In the genomic region with DNA sequence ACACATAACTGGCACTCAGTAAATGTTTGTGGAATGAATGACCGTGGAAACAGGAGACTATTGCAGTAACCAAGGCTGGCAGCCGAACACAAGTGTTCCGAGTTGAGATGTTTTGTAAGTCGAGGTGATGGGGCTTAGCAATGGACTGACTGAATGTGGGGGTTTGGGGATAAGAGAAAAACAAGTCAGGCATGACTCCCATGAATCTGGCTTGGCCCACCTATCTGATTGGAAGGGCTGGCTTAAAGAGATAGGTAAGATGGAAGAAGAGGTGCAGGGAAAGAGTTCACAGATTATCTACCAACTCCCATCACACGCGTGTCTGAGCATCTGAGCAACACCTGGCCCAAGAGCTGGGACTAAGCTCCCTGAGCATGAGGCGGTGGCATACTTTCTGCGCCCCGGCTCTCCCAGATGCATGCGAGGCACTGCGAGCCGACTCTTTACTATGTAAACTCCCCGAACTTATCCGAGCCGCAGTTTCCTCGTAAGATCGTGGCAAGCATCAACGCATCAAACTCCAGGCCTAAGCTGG, we compare ENCODE assay signal across 7 cellular contexts. TPM values are rescaled to one million over a fixed set of nuclear protein-coding genes. Genes with fewer than 3 reads are reported as not detected.
DNase-seq lines count a peak whose midpoint lies in the region; ATAC-seq and TF ChIP-seq lines count a peak whose summit lies in the region.

No MANE protein-coding gene starts in this region.

- DNase-seq in activated B cell treated with CpG ODN at 0.5 μM for 24 hours (no peak), hepatocyte (ENCODE audit: low spot score) (no peak), SW480 (ENCODE audit: low spot score) (no peak)
- no peak for DNase-seq in stimulated activated naive B cell treated with anti-CD40 and anti-IgM and Interleukin-4, amounts not matched to agents 10 μg/mL and 1 μg/mL and 100 μg/mL, for 72 hours

- no peaks in the 10 kb centered on the region for H3K9me2 ChIP-seq in hepatocyte (replicated peaks; ENCODE audit: insufficient read depth)

- H3K9me3 ChIP-seq in HEK293 (ENCODE audit: control insufficient read depth, insufficient read depth, low read depth, low read length) (no peaks in the 10 kb centered on the region), hepatocyte (ENCODE audit: low read depth) (no peaks in the 10 kb centered on the region)

- CTCF ChIA-PET in HEK293 (lab: Yijun Ruan, JAX) (interaction anchor here (1.0 to 2.3 kb wide), 7 partner anchors 9 to 83 kb away, joined by 3 to 15 read pairs (median 8); partner anchors contain the start of gene POLDIP2), activated B cell treated with CpG ODN at 0.5 μM for 24 hours (lab: Charles Lee) (interaction anchor here (1.4 to 1.5 kb wide), 2 partner anchors 82 to 529 kb away, joined by 5 to 8 read pairs; no protein-coding TSS in a partner anchor)

- no peaks in the 10 kb centered on the region for H3K27me3 Mint-ChIP-seq in activated B cell treated with CpG ODN at 0.5 μM for 24 hours
- H3K27me3 Mint-ChIP-seq in stimulated activated naive B cell treated with anti-CD40 and anti-IgM and Interleukin-4, amounts not matched to agents 10 μg/mL and 1 μg/mL and 100 μg/mL, for 72 hours, result no peaks in the 10 kb centered on the region

- peaks cover 63% of the 10 kb centered on the region for H3K79me2 ChIP-seq in hepatocyte

- H3K4me3 ChIP-seq in HEK293 (ENCODE audit: low read depth, low read length) (peak overlapping the region; percentile 75), hepatocyte (peak overlapping the region; percentile 60)

- peak overlapping the region; percentile 96 for H3K4me3 Mint-ChIP-seq in activated B cell treated with CpG ODN at 0.5 μM for 24 hours
- peak overlapping the region; percentile 92 to 98 for H3K4me3 Mint-ChIP-seq in stimulated activated naive B cell treated with anti-CD40 and anti-IgM and Interleukin-4, amounts not matched to agents 10 μg/mL and 1 μg/mL and 100 μg/mL, for 72 hours

- peaks cover 4 to 31% of the 10 kb centered on the region in 2 experiments; a peak in 2 of 3 replicates for H3K36me3 ChIP-seq in HEK293 (ENCODE audit: control insufficient read depth in 2 of 2, insufficient read depth in 1 of 2, low read length in 2 of 2)
- no peaks in the 10 kb centered on the region for H3K36me3 ChIP-seq in hepatocyte (replicated peaks; ENCODE audit: insufficient read depth, low read depth)

- H3K27ac ChIP-seq in HEK293 (ENCODE audit: extremely low read depth, low read depth, low read length) (peak overlapping the region; percentile 43; the same call in 1 of the 2 replicates), hepatocyte (peak overlapping the region; percentile 85)

- peaks cover 37% of the 10 kb centered on the region for H3K4me1 Mint-ChIP-seq in activated B cell treated with CpG ODN at 0.5 μM for 24 hours
- H3K4me1 Mint-ChIP-seq in stimulated activated naive B cell treated with anti-CD40 and anti-IgM and Interleukin-4, amounts not matched to agents 10 μg/mL and 1 μg/mL and 100 μg/mL, for 72 hours, result peaks cover 25 to 48% of the 10 kb centered on the region in 2 donors

- peak overlapping the region; percentile 89 for H3K27ac Mint-ChIP-seq in activated B cell treated with CpG ODN at 0.5 μM for 24 hours
- H3K27ac Mint-ChIP-seq in stimulated activated naive B cell treated with anti-CD40 and anti-IgM and Interleukin-4, amounts not matched to agents 10 μg/mL and 1 μg/mL and 100 μg/mL, for 72 hours, result peak overlapping the region; percentile 96

- H3K27me3 ChIP-seq in hepatocyte, result no peaks in the 10 kb centered on the region

- H3K4me1 ChIP-seq in HEK293 (ENCODE audit: control insufficient read depth, insufficient read depth, low read length), result peaks cover 14% of the 10 kb centered on the region
- peaks cover 20% of the 10 kb centered on the region for H3K4me1 ChIP-seq in hepatocyte (ENCODE audit: insufficient read depth)

- peaks cover 29% of the 10 kb centered on the region for H3K36me3 Mint-ChIP-seq in activated B cell treated with CpG ODN at 0.5 μM for 24 hours (ENCODE audit: low read depth)
- H3K36me3 Mint-ChIP-seq in stimulated activated naive B cell treated with anti-CD40 and anti-IgM and Interleukin-4, amounts not matched to agents 10 μg/mL and 1 μg/mL and 100 μg/mL, for 72 hours, result peaks cover 4 to 31% of the 10 kb centered on the region in 2 donors

- H3K4me2 ChIP-seq in hepatocyte, result peak overlapping the region; percentile 96

- no peak for TF ChIP-seq CTCF in HEK293 (tag by site-specific recombination; IDR thresholded peaks at IDR 0.05)
- no peak for TF ChIP-seq CTCF in activated B cell treated with CpG ODN at 0.5 μM for 24 hours (IDR thresholded peaks at IDR 0.05)
- TF ChIP-seq CTCF in hepatocyte (IDR thresholded peaks at IDR 0.05; ENCODE audit: poor library complexity), result no peak

- intact Hi-C loops in activated B cell treated with CpG ODN at 0.5 μM for 24 hours (cut with micrococcal nuclease), result loop anchor here (1.0 to 2.0 kb wide), 8 partner anchors 15 to 528 kb away; partner anchors contain the start of genes LYRM9, POLDIP2, SARM1 and SLC46A1

- H3K9me3 Mint-ChIP-seq in activated B cell treated with CpG ODN at 0.5 μM for 24 hours, result no peaks in the 10 kb centered on the region
- no peaks in the 10 kb centered on the region for H3K9me3 Mint-ChIP-seq in stimulated activated naive B cell treated with anti-CD40 and anti-IgM and Interleukin-4, amounts not matched to agents 10 μg/mL and 1 μg/mL and 100 μg/mL, for 72 hours

- POLR2A ChIA-PET in HEK293 (lab: Yijun Ruan, JAX) (interaction anchor here (0.5 to 3.1 kb wide), 24 partner anchors 9 to 617 kb away, joined by 3 to 122 read pairs (median 6); partner anchors contain the start of genes ALDOC, NLK, PHF12 and POLDIP2), activated B cell treated with CpG ODN at 0.5 μM for 24 hours (lab: Charles Lee) (interaction anchor here (0.9 to 4.3 kb wide), 15 partner anchors 16 to 617 kb away, joined by 3 to 110 read pairs (median 5); partner anchors contain the start of genes BLTP2, POLDIP2, RPL23A and SARM1)

- WGBS in hepatocyte (ENCODE audit: low lambda C conversion rate, missing lambda C conversion rate), result 17% methylated on average over 18 of the region's 18 CpGs

- H2AFZ ChIP-seq in hepatocyte, result peak overlapping the region; percentile 3

- ATAC-seq in activated B cell treated with CpG ODN at 0.5 μM for 24 hours (ENCODE audit: low read depth) (no peak), GM21723 (IDR thresholded peaks at IDR 0.05; ENCODE audit: unreplicated experiment) (no peak), GM21381 (IDR thresholded peaks at IDR 0.05; ENCODE audit: unreplicated experiment) (no peak)
- no peak for ATAC-seq in stimulated activated naive B cell treated with anti-CD40 and anti-IgM and Interleukin-4, amounts not matched to agents 10 μg/mL and 1 μg/mL and 100 μg/mL, for 72 hours (replicated peaks)

- peaks cover 8% of the 10 kb centered on the region for H4K20me1 ChIP-seq in hepatocyte (ENCODE audit: insufficient read depth, poor library complexity, severe bottlenecking)

TF ChIP-seq in HEK293, 187 proteins besides CTCF, POLR2A, EP300 and RAD21 (continues in another document):
- TF ChIP-seq ZNF341 (tag by site-specific recombination; IDR thresholded peaks at IDR 0.05; ENCODE audit: low read depth) (no peak), ZNF433 (tag by site-specific recombination; IDR thresholded peaks at IDR 0.05; ENCODE audit: low read depth) (no peak), ZNF580 (tag by site-specific recombination; IDR thresholded peaks at IDR 0.05) (no peak), ZNF10 (tag by site-specific recombination; IDR thresholded peaks at IDR 0.05) (no peak), ZNF677 (tag by site-specific recombination; IDR thresholded peaks at IDR 0.05) (no peak)
- TF ChIP-seq, protein P1, sequence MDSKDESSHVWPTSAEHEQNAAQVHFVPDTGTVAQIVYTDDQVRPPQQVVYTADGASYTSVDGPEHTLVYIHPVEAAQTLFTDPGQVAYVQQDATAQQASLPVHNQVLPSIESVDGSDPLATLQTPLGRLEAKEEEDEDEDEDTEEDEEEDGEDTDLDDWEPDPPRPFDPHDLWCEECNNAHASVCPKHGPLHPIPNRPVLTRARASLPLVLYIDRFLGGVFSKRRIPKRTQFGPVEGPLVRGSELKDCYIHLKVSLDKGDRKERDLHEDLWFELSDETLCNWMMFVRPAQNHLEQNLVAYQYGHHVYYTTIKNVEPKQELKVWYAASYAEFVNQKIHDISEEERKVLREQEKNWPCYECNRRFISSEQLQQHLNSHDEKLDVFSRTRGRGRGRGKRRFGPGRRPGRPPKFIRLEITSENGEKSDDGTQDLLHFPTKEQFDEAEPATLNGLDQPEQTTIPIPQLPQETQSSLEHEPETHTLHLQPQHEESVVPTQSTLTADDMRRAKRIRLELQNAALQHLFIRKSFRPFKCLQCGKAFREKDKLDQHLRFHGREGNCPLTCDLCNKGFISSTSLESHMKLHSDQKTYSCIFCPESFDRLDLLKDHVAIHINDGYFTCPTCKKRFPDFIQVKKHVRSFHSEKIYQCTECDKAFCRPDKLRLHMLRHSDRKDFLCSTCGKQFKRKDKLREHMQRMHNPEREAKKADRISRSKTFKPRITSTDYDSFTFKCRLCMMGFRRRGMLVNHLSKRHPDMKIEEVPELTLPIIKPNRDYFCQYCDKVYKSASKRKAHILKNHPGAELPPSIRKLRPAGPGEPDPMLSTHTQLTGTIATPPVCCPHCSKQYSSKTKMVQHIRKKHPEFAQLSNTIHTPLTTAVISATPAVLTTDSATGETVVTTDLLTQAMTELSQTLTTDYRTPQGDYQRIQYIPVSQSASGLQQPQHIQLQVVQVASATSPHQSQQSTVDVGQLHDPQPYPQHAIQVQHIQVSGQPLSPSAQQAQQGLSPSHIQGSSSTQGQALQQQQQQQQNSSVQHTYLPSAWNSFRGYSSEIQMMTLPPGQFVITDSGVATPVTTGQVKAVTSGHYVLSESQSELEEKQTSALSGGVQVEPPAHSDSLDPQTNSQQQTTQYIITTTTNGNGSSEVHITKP (tag by site-specific recombination; IDR thresholded peaks at IDR 0.05), result 0 out of 2 replicates have a peak, but pooled peaks have one; percentile 36

RNA-seq across cellular contexts. Expression of gene IFT20, which starts 0.5 kb away (rescaled TPM):
- total RNA-seq in activated B cell treated with CpG ODN at 0.5 μM for 24 hours (24.9 and 25.9 TPM in 2 replicates), hepatocyte (49.9 and 62.4 TPM in 2 replicates)
- 75.1 and 75.3 TPM in 2 replicates for polyA plus RNA-seq in hepatocyte

RNA-seq across cellular contexts. Expression of gene TNFAIP1, which starts 0.8 kb away (rescaled TPM):
- total RNA-seq in activated B cell treated with CpG ODN at 0.5 μM for 24 hours (16.3 and 18.9 TPM in 2 replicates), hepatocyte (25.4 and 37.6 TPM in 2 replicates)
- polyA plus RNA-seq in hepatocyte, result 36.9 and 39.0 TPM in 2 replicates

RNA-seq across cellular contexts. Expression of gene TMEM97, which starts 15.7 kb away (rescaled TPM):
- total RNA-seq in activated B cell treated with CpG ODN at 0.5 μM for 24 hours, result 16.1 and 17.6 TPM in 2 replicates
- 66.9 and 74.7 TPM in 2 replicates for total RNA-seq in hepatocyte
- polyA plus RNA-seq in hepatocyte, result 63.6 and 69.1 TPM in 2 replicates

RNA-seq across cellular contexts. Expression of gene POLDIP2, which starts 22.6 kb away (rescaled TPM):
- total RNA-seq in activated B cell treated with CpG ODN at 0.5 μM for 24 hours (60.5 and 65.2 TPM in 2 replicates), hepatocyte (81.6 and 82.9 TPM in 2 replicates)
- 118 and 122 TPM in 2 replicates for polyA plus RNA-seq in hepatocyte

RNA-seq across cellular contexts. Expression of gene SEBOX, which starts 30.3 kb away (rescaled TPM):
- total RNA-seq in activated B cell treated with CpG ODN at 0.5 μM for 24 hours, result not detected in 2 replicates
- total RNA-seq in hepatocyte, result not detected in 2 replicates
- polyA plus RNA-seq in hepatocyte, result not detected in 2 replicates
